ENCODE assay signal across 29 cellular contexts in the genomic region with DNA sequence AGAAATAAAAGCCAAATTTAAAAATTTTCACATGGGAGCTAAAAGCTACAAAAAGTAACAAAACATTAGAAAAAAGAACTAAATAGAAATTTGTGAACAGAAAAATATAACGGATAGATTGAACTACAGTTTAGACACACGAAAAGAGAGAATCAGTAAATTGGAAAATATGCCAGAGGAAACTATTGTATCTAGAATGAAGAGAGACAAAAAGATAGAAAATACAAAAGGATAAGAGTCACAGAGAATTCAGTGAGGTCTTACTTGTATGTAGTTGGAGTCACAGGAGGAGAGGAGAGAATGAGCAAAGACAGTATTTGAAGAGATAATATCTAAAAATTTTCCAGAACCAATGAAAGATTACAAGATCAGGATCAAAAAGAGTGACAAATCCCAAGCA.
"Had no signal": no experiment of that assay in that cellular context is flagged by ENCODE, and none has a peak within 500 bp of the region (broad histone marks: within the 10 kb centered on the region; RNA-seq: fewer than 3 reads in every experiment).

No MANE protein-coding gene starts in this region.

- H3K9me3 ChIP-seq: neutrophil, pancreas, suprapubic skin, upper lobe of right lung, uterus had no signal

- H3K27ac Mint-ChIP-seq: dendritic cell treated with granulocyte-macrophage colony-stimulating factor and Interleukin-4, amounts not matched to agents 40 ng/mL and 50 ng/mL, for 4 days; endodermal cell; mesothelial cell of epicardium; natural killer cell treated with Interleukin-12 subunit alpha and Interleukin-12 subunit beta and Interleukin-15 and Interleukin-18, amount 100 ng/mL, for 72 hours; stimulated activated naive CD8-positive, alpha-beta T cell treated with anti-CD3 and anti-CD28 coated beads, Interleukin-15, amount 100 ng/mL, for 72 hours had no signal

- H3K4me1 Mint-ChIP-seq: endodermal cell, mesothelial cell of epicardium, neural crest cell had no signal

- H3K4me3 Mint-ChIP-seq: dendritic cell treated with granulocyte-macrophage colony-stimulating factor and Interleukin-4, amounts not matched to agents 40 ng/mL and 50 ng/mL, for 4 days; endodermal cell; mesothelial cell of epicardium; naive B cell; natural killer cell treated with Interleukin-12 subunit alpha and Interleukin-12 subunit beta and Interleukin-15 and Interleukin-18, amount 100 ng/mL, for 72 hours; neural crest cell; stimulated activated naive CD8-positive, alpha-beta T cell treated with anti-CD3 and anti-CD28 coated beads, Interleukin-15, amount 100 ng/mL, for 72 hours had no signal

- H3K4me3 ChIP-seq: esophagus muscularis mucosa, gastroesophageal sphincter, heart left ventricle, hepatocyte, left lung, mucosa of descending colon, pancreas, smooth muscle cell, suprapubic skin, transverse colon, upper lobe of right lung, uterus had no signal

- H3K4me1 ChIP-seq: esophagus muscularis mucosa, gastroesophageal sphincter, heart left ventricle, left lung, pancreas, upper lobe of right lung, uterus had no signal

- H3K27ac ChIP-seq: esophagus muscularis mucosa, foreskin keratinocyte, gastroesophageal sphincter, heart left ventricle, hepatocyte, left lung, neutrophil, pancreas, suprapubic skin, transverse colon, upper lobe of right lung, uterus had no signal

- DNase-seq: effector CD8-positive, alpha-beta T cell; endodermal cell; foreskin keratinocyte; heart left ventricle; left cardiac atrium; left lung; mesenchymal stem cell; mucosa of descending colon; naive B cell; pancreas; stimulated activated CD4-positive, alpha-beta T cell treated with anti-CD3 and anti-CD28 coated beads, Interleukin-12 subunit alpha, Interleukin-12 subunit beta, amount 100 ng/mL, for 4 hours; stimulated activated CD4-positive, alpha-beta T cell treated with anti-CD3 and anti-CD28 coated beads, Interleukin-1b, Interleukin-23, amount 100 ng/mL, for 48 hours; stimulated activated CD4-positive, alpha-beta T cell treated with anti-CD3 and anti-CD28 coated beads, Interleukin-4, amount 100 ng/mL, for 1 hour; stimulated activated CD8-positive, alpha-beta memory T cell treated with anti-CD3 and anti-CD28 coated beads, Interleukin-4, amount 100 ng/mL, for 48 hours; stimulated activated naive CD4-positive, alpha-beta T cell; stimulated activated naive CD8-positive, alpha-beta T cell treated with anti-CD3 and anti-CD28 coated beads, Interleukin-15, amount 100 ng/mL, for 72 hours; transverse colon; upper lobe of right lung; uterus had no signal

- H3K27me3 Mint-ChIP-seq: dendritic cell treated with granulocyte-macrophage colony-stimulating factor and Interleukin-4, amounts not matched to agents 40 ng/mL and 50 ng/mL, for 4 days; naive B cell; natural killer cell treated with Interleukin-12 subunit alpha and Interleukin-12 subunit beta and Interleukin-15 and Interleukin-18, amount 100 ng/mL, for 72 hours; stimulated activated naive CD8-positive, alpha-beta T cell treated with anti-CD3 and anti-CD28 coated beads, Interleukin-15, amount 100 ng/mL, for 72 hours had no signal

- H3K36me3 ChIP-seq: esophagus muscularis mucosa, gastroesophageal sphincter, heart left ventricle, left lung, neutrophil, pancreas, suprapubic skin, transverse colon, upper lobe of right lung, uterus had no signal
